Comparison of ENCODE assay signal across 1 cellular context in the genomic region with DNA sequence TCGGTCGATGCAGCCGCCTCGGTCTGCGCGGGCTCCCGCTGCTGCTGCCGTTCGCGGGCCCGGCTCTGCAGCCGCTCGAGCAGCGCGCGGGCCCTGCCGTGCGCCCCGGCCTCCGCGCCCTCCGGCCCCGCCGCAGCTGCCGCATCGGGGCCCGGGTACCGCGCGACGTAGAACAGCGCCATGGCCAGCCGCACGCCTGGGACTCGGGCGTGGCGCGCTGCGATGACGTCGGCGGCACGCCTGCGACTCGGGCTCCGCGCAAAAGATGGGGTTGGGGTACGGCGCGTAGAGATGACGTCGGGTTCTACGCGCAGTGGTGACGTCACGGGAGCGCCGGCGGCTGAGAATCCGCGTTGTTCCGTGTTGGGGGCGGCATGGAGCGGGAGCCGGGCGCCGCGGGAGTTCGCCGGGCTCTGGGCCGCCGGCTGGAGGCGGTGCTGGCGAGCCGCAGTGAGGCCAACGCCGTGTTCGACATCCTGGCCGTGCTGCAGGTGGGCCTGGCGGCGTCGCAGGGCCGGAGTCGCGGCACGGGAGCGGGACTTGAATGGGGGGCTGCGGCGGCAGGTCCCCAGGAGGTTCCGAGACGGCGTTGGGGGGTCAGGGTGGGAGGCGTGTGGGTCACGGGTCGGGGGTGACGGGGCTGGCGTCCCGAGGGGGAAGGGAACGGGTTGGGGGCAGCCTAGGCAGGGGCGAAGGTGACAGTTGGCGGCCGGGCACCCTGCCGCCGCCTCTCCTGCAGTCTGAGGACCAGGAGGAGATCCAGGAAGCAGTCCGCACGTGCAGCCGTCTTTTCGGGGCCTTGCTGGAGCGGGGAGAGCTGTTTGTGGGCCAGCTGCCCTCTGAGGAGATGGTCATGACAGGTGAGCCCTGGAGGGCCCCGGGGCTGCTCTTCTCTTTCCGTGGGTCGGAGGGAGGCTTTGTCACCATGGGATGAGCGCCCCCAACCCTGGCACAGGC.
TF ChIP-seq lines count a peak whose summit lies in the region.

DDX51 (minus strand) TSS at position 205 of the 957 bp plus-strand sequence; CDS start at position 182, 23 bp downstream.
NOC4L (plus strand) TSS at position 343 of the 957 bp plus-strand sequence; CDS start at position 375, 32 bp downstream.

TF ChIP-seq in HepG2, 621 proteins besides CTCF, POLR2A, EP300 and RAD21 (continued from another document and continues in another):
- TF ChIP-seq, protein P1, sequence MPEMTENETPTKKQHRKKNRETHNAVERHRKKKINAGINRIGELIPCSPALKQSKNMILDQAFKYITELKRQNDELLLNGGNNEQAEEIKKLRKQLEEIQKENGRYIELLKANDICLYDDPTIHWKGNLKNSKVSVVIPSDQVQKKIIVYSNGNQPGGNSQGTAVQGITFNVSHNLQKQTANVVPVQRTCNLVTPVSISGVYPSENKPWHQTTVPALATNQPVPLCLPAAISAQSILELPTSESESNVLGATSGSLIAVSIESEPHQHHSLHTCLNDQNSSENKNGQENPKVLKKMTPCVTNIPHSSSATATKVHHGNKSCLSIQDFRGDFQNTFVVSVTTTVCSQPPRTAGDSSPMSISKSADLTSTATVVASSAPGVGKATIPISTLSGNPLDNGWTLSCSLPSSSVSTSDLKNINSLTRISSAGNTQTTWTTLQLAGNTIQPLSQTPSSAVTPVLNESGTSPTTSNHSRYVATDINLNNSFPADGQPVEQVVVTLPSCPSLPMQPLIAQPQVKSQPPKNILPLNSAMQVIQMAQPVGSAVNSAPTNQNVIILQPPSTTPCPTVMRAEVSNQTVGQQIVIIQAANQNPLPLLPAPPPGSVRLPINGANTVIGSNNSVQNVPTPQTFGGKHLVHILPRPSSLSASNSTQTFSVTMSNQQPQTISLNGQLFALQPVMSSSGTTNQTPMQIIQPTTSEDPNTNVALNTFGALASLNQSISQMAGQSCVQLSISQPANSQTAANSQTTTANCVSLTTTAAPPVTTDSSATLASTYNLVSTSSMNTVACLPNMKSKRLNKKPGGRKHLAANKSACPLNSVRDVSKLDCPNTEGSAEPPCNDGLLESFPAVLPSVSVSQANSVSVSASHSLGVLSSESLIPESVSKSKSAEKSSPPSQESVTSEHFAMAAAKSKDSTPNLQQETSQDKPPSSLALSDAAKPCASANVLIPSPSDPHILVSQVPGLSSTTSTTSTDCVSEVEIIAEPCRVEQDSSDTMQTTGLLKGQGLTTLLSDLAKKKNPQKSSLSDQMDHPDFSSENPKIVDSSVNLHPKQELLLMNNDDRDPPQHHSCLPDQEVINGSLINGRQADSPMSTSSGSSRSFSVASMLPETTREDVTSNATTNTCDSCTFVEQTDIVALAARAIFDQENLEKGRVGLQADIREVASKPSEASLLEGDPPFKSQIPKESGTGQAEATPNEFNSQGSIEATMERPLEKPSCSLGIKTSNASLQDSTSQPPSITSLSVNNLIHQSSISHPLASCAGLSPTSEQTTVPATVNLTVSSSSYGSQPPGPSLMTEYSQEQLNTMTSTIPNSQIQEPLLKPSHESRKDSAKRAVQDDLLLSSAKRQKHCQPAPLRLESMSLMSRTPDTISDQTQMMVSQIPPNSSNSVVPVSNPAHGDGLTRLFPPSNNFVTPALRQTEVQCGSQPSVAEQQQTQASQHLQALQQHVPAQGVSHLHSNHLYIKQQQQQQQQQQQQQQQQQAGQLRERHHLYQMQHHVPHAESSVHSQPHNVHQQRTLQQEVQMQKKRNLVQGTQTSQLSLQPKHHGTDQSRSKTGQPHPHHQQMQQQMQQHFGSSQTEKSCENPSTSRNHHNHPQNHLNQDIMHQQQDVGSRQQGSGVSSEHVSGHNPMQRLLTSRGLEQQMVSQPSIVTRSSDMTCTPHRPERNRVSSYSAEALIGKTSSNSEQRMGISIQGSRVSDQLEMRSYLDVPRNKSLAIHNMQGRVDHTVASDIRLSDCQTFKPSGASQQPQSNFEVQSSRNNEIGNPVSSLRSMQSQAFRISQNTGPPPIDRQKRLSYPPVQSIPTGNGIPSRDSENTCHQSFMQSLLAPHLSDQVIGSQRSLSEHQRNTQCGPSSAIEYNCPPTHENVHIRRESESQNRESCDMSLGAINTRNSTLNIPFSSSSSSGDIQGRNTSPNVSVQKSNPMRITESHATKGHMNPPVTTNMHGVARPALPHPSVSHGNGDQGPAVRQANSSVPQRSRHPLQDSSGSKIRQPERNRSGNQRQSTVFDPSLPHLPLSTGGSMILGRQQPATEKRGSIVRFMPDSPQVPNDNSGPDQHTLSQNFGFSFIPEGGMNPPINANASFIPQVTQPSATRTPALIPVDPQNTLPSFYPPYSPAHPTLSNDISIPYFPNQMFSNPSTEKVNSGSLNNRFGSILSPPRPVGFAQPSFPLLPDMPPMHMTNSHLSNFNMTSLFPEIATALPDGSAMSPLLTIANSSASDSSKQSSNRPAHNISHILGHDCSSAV (CRISPR knock-in tag; IDR thresholded peaks at IDR 0.05; ENCODE audit: borderline replicate concordance) = no peak
- TF ChIP-seq POGK (CRISPR knock-in tag; conservative IDR thresholded peaks at IDR 0.05) (peak; percentile 96), GABPB1 (CRISPR knock-in tag; IDR thresholded peaks at IDR 0.05) (peak; percentile 92), TBL1XR1 (IDR thresholded peaks at IDR 0.05; ENCODE audit: borderline replicate concordance, low read length, partially characterized antibody) (peak; percentile 56), ZNF260 (CRISPR knock-in tag; IDR thresholded peaks at IDR 0.05; ENCODE audit: borderline replicate concordance, low read depth) (no peak), PHF5A (CRISPR knock-in tag; IDR thresholded peaks at IDR 0.05; ENCODE audit: low read depth, unreplicated experiment) (peak; percentile 37), PRDM10 (CRISPR knock-in tag; IDR thresholded peaks at IDR 0.05; ENCODE audit: low read depth) (0 out of 2 replicates have a peak, but pooled peaks have one; percentile 48), GTF2F1 (IDR thresholded peaks at IDR 0.05; ENCODE audit: low read length) (no peak), KLF15 (CRISPR knock-in tag; IDR thresholded peaks at IDR 0.05; ENCODE audit: borderline replicate concordance) (no peak), PHF21A (CRISPR knock-in tag; IDR thresholded peaks at IDR 0.05) (no peak), SATB2 (CRISPR knock-in tag; IDR thresholded peaks at IDR 0.05) (0 out of 2 replicates have a peak, but pooled peaks have one; percentile 62), AHR (CRISPR knock-in tag; IDR thresholded peaks at IDR 0.05) (peak; percentile 78; the same call in 1 of the 2 replicates), HNRNPLL (IDR thresholded peaks at IDR 0.05; ENCODE audit: low read depth, low read length, poor library complexity, severe bottlenecking) (peak; percentile 51), PBX2 (CRISPR knock-in tag; IDR thresholded peaks at IDR 0.05) (no peak), MYC (CRISPR knock-in tag; IDR thresholded peaks at IDR 0.05; ENCODE audit: borderline replicate concordance) (peak; percentile 97), MED8 (CRISPR knock-in tag; IDR thresholded peaks at IDR 0.05; ENCODE audit: insufficient replicate concordance) (peak; percentile 19), ZMYM2 (CRISPR knock-in tag; IDR thresholded peaks at IDR 0.05) (no peak), ZNF367 (CRISPR knock-in tag; IDR thresholded peaks at IDR 0.05; ENCODE audit: borderline replicate concordance) (no peak), ZNF564 (CRISPR knock-in tag; IDR thresholded peaks at IDR 0.05) (peak; percentile 62), MLLT10 (CRISPR knock-in tag; IDR thresholded peaks at IDR 0.05) (no peak), ZFP36L2 (CRISPR knock-in tag; IDR thresholded peaks at IDR 0.05) (no peak), KDM5B (CRISPR knock-in tag; IDR thresholded peaks at IDR 0.05; ENCODE audit: borderline replicate concordance) (peak; percentile 24; the same call in 1 of the 2 replicates), HDAC1 (CRISPR knock-in tag; IDR thresholded peaks at IDR 0.05) (peak; percentile 99), NFYC (CRISPR knock-in tag; IDR thresholded peaks at IDR 0.05) (peak; percentile 67), HMG20B (CRISPR knock-in tag; conservative IDR thresholded peaks at IDR 0.05) (no peak), SMC3 (IDR thresholded peaks at IDR 0.05; ENCODE audit: low read length) (no peak), ZNF224 (CRISPR knock-in tag; IDR thresholded peaks at IDR 0.05) (peak; percentile 21; the same call in 1 of the 2 replicates), NFE2L1 (CRISPR knock-in tag; IDR thresholded peaks at IDR 0.05; ENCODE audit: borderline replicate concordance) (no peak), ZNF225 (CRISPR knock-in tag; IDR thresholded peaks at IDR 0.05) (no peak; the same call in 1 of the 2 replicates), E2F2 (CRISPR knock-in tag; IDR thresholded peaks at IDR 0.05; ENCODE audit: borderline replicate concordance) (peak; percentile 95)
- TF ChIP-seq, protein P2, sequence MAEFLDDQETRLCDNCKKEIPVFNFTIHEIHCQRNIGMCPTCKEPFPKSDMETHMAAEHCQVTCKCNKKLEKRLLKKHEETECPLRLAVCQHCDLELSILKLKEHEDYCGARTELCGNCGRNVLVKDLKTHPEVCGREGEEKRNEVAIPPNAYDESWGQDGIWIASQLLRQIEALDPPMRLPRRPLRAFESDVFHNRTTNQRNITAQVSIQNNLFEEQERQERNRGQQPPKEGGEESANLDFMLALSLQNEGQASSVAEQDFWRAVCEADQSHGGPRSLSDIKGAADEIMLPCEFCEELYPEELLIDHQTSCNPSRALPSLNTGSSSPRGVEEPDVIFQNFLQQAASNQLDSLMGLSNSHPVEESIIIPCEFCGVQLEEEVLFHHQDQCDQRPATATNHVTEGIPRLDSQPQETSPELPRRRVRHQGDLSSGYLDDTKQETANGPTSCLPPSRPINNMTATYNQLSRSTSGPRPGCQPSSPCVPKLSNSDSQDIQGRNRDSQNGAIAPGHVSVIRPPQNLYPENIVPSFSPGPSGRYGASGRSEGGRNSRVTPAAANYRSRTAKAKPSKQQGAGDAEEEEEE (CRISPR knock-in tag; IDR thresholded peaks at IDR 0.05; ENCODE audit: borderline replicate concordance) = no peak
- TF ChIP-seq, protein P3, sequence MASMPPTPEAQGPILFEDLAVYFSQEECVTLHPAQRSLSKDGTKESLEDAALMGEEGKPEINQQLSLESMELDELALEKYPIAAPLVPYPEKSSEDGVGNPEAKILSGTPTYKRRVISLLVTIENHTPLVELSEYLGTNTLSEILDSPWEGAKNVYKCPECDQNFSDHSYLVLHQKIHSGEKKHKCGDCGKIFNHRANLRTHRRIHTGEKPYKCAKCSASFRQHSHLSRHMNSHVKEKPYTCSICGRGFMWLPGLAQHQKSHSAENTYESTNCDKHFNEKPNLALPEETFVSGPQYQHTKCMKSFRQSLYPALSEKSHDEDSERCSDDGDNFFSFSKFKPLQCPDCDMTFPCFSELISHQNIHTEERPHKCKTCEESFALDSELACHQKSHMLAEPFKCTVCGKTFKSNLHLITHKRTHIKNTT (CRISPR knock-in tag; IDR thresholded peaks at IDR 0.05) = 0 out of 2 replicates have a peak, but pooled peaks have one; percentile 92
- TF ChIP-seq, protein P4, sequence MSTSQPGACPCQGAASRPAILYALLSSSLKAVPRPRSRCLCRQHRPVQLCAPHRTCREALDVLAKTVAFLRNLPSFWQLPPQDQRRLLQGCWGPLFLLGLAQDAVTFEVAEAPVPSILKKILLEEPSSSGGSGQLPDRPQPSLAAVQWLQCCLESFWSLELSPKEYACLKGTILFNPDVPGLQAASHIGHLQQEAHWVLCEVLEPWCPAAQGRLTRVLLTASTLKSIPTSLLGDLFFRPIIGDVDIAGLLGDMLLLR (CRISPR knock-in tag; IDR thresholded peaks at IDR 0.05) = peak; percentile 97; the same call in 1 of the 2 replicates
